ENCODE assay signal across 30 cellular contexts in the genomic region with DNA sequence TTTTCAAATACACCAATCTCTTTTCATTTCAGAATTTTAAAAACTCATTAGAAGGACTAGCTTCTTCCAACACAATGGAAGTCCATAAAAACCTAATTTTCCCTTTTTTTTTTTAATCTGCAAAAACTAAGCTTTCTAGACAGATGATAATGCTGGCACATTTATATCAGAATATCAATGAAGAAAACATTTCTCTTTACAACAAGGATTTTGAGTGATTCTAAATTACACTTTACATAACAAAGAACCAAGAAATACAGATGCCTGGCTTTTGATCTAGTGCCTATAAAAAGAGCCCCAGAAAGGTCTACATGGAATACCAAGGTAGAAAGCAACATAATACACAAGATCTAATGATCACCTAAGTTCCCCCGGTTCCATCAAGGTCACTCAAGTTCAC.
"Had no signal": no experiment of that assay in that cellular context is flagged by ENCODE, and none has a peak within 500 bp of the region (broad histone marks: within the 10 kb centered on the region; RNA-seq: fewer than 3 reads in every experiment).

No MANE protein-coding gene starts in this region.

- ATAC-seq: left cardiac atrium; left lobe of liver; left ventricle myocardium superior; lower lobe of right lung; naive thymus-derived CD4-positive, alpha-beta T cell; natural killer cell treated with Interleukin-12 subunit alpha and Interleukin-12 subunit beta and Interleukin-15 and Interleukin-18, amount 100 ng/mL, for 72 hours; pancreas; right cardiac atrium; sciatic nerve; upper lobe of right lung had no signal

- H3K36me3 Mint-ChIP-seq: mesothelial cell of epicardium; natural killer cell treated with Interleukin-12 subunit alpha and Interleukin-12 subunit beta and Interleukin-15 and Interleukin-18, amount 100 ng/mL, for 72 hours had no signal

- H3K27me3 ChIP-seq: pancreas, suprapubic skin, tibial artery, upper lobe of right lung had no signal

- H3K27me3 Mint-ChIP-seq: naive thymus-derived CD4-positive, alpha-beta T cell; stimulated activated naive CD8-positive, alpha-beta T cell treated with anti-CD3 and anti-CD28 coated beads, Interleukin-15, Interleukin-2, amounts not matched to agents 100 ng/mL and 50 ng/mL, for 24 hours had no signal

- FAIRE-seq: keratinocyte, pancreas had no signal

- H3K27ac Mint-ChIP-seq: mesothelial cell of epicardium; naive thymus-derived CD4-positive, alpha-beta T cell; natural killer cell treated with Interleukin-12 subunit alpha and Interleukin-12 subunit beta and Interleukin-15 and Interleukin-18, amount 100 ng/mL, for 72 hours; stimulated activated naive CD8-positive, alpha-beta T cell treated with anti-CD3 and anti-CD28 coated beads, Interleukin-15, Interleukin-2, amounts not matched to agents 100 ng/mL and 50 ng/mL, for 24 hours had no signal

- H3K4me3 ChIP-seq: lower lobe of right lung, pancreas, prostate gland, skin epidermis, suprapubic skin, thoracic aorta, tibial artery, upper lobe of right lung had no signal

- H3K4me1 Mint-ChIP-seq: mesothelial cell of epicardium had no signal

- H3K36me3 ChIP-seq: lower lobe of right lung, pancreas, prostate gland, suprapubic skin, thoracic aorta, tibial artery, upper lobe of right lung had no signal

- DNase-seq: hippocampal formation; kidney glomerular epithelial cell; left cardiac atrium; left ventricle myocardium superior; lower lobe of right lung; mammary epithelial cell; mesendoderm; naive thymus-derived CD4-positive, alpha-beta T cell; pancreas; posterior cingulate gyrus; retina; right cardiac atrium; stimulated activated CD4-positive, alpha-beta T cell treated with anti-CD3 and anti-CD28 coated beads, Interleukin-12 subunit alpha, Interleukin-12 subunit beta, amount 100 ng/mL, for 4 hours; stimulated activated CD4-positive, alpha-beta T cell treated with anti-CD3 and anti-CD28 coated beads, Interleukin-15, amount 100 ng/mL, for 24 hours; stimulated activated CD4-positive, alpha-beta T cell treated with anti-CD3 and anti-CD28 coated beads, Interleukin-2, amount 100 ng/mL, for 24 hours; stimulated activated CD4-positive, alpha-beta T cell treated with anti-CD3 and anti-CD28 coated beads, Interleukin-4, amount 100 ng/mL, for 1 hour; stimulated activated naive CD4-positive, alpha-beta T cell; tibial artery; trophoblast cell; upper lobe of right lung had no signal

- H3K9me3 Mint-ChIP-seq: natural killer cell treated with Interleukin-12 subunit alpha and Interleukin-12 subunit beta and Interleukin-15 and Interleukin-18, amount 100 ng/mL, for 72 hours; stimulated activated naive CD8-positive, alpha-beta T cell treated with anti-CD3 and anti-CD28 coated beads, Interleukin-15, Interleukin-2, amounts not matched to agents 100 ng/mL and 50 ng/mL, for 24 hours had no signal

- H3K4me3 Mint-ChIP-seq: mesothelial cell of epicardium; naive thymus-derived CD4-positive, alpha-beta T cell; natural killer cell treated with Interleukin-12 subunit alpha and Interleukin-12 subunit beta and Interleukin-15 and Interleukin-18, amount 100 ng/mL, for 72 hours; stimulated activated naive CD8-positive, alpha-beta T cell treated with anti-CD3 and anti-CD28 coated beads, Interleukin-15, Interleukin-2, amounts not matched to agents 100 ng/mL and 50 ng/mL, for 24 hours had no signal
